27 cellular contexts compared by ENCODE assay signal in the genomic region with DNA sequence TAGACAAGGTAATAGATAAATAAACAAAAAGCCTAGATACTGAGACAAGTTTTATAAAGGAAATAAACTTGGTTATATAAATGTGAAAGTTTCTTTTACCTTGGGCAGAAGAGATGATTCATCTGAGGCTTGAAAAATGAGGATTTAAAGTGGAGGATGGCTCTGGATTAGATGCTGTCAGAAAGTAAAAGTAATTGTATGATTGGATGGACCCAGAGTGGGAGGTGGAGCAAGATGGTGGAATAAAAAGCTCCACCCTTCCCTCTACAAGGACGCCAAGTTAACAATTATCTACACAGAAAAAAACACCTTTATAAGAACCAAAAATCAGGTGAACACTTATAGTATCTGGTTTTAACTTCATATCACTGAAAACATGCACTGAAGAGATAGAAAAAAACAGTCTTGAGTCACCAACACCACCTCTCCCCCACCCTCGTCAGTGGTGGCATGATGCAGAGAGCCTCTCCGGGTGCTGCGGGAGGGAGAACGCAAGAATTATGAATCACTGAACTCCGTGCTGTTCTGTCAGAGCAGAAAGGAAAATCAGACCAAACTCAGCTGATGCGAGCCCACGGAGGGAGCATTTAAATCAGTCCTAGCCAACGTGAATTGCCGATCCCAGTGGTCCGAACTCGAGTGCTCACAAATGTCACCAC.
"Had no signal": no experiment of that assay in that cellular context is flagged by ENCODE, and none has a peak within 500 bp of the region (broad histone marks: within the 10 kb centered on the region; RNA-seq: fewer than 3 reads in every experiment).

No MANE protein-coding gene starts in this region.

- H3K4me1 Mint-ChIP-seq: activated naive CD8-positive, alpha-beta T cell treated with anti-CD3 and anti-CD28 coated beads, Interleukin-2, amount 10 ng/mL, durations not matched to agents 7 days and 5 days; immature natural killer cell had no signal

- ATAC-seq: left ventricle myocardium superior; natural killer cell treated with Interleukin-12 subunit alpha and Interleukin-12 subunit beta and Interleukin-15 and Interleukin-18, amount 100 ng/mL, for 72 hours; pancreas; psoas muscle; stimulated activated naive CD8-positive, alpha-beta T cell treated with anti-CD3 and anti-CD28 coated beads, Interleukin-15, Interleukin-2, amounts not matched to agents 100 U/mL and 50 U/mL, for 24 hours had no signal

- H3K27ac Mint-ChIP-seq: activated CD4-positive, alpha-beta memory T cell treated with anti-CD3 and anti-CD28 coated beads for 36 hours; activated naive CD4-positive, alpha-beta T cell treated with anti-CD3 and anti-CD28 coated beads for 36 hours; activated naive CD8-positive, alpha-beta T cell treated with anti-CD3 and anti-CD28 coated beads, Interleukin-2, amount 10 ng/mL, durations not matched to agents 7 days and 5 days; dendritic cell treated with granulocyte-macrophage colony-stimulating factor and Interleukin-4, amounts not matched to agents 40 ng/mL and 50 ng/mL, for 4 days; immature natural killer cell; mesothelial cell of epicardium; natural killer cell treated with Interleukin-12 subunit alpha and Interleukin-12 subunit beta and Interleukin-15 and Interleukin-18, amount 100 ng/mL, for 72 hours; T-helper 1 cell treated with Interleukin-12 subunit alpha and Interleukin-12 subunit beta and Interleukin-4 antibody, amounts not matched to agents 30 μg/mL and 1 μg/mL, for 36 hours had no signal

- H3K4me3 ChIP-seq: cardiac muscle cell, hepatocyte, pancreas, psoas muscle, right atrium auricular region, spleen, thyroid gland had no signal

- H3K4me3 Mint-ChIP-seq: activated CD4-positive, alpha-beta memory T cell treated with anti-CD3 and anti-CD28 coated beads for 36 hours; activated naive CD4-positive, alpha-beta T cell treated with anti-CD3 and anti-CD28 coated beads for 36 hours; activated naive CD8-positive, alpha-beta T cell treated with anti-CD3 and anti-CD28 coated beads, Interleukin-2, amount 10 ng/mL, durations not matched to agents 7 days and 5 days; dendritic cell treated with granulocyte-macrophage colony-stimulating factor and Interleukin-4, amounts not matched to agents 40 ng/mL and 50 ng/mL, for 4 days; immature natural killer cell; mesothelial cell of epicardium; natural killer cell treated with Interleukin-12 subunit alpha and Interleukin-12 subunit beta and Interleukin-15 and Interleukin-18, amount 100 ng/mL, for 72 hours; T-helper 1 cell treated with Interleukin-12 subunit alpha and Interleukin-12 subunit beta and Interleukin-4 antibody, amounts not matched to agents 30 μg/mL and 1 μg/mL, for 36 hours had no signal

- H3K36me3 ChIP-seq: cardiac muscle cell, pancreas, right atrium auricular region, spleen, thyroid gland had no signal

- H3K27ac ChIP-seq: cardiac muscle cell, hepatocyte, pancreas, psoas muscle, right atrium auricular region, spleen, thyroid gland had no signal

- H3K79me2 ChIP-seq: hepatocyte had no signal

- DNase-seq: activated CD4-positive, alpha-beta memory T cell treated with anti-CD3 and anti-CD28 coated beads for 36 hours; activated CD4-positive, alpha-beta T cell treated with anti-CD3 and anti-CD28 coated beads for 4 hours; activated CD4-positive, CD25-positive, alpha-beta regulatory T cell; activated effector memory CD4-positive, alpha-beta T cell treated with Interleukin-2 at 50 U/mL for 16 hours; activated naive CD4-positive, alpha-beta T cell treated with anti-CD3 and anti-CD28 coated beads for 36 hours; activated naive CD8-positive, alpha-beta T cell treated with anti-CD3 and anti-CD28 coated beads, Interleukin-2, amount 10 ng/mL, durations not matched to agents 7 days and 5 days; activated T-cell treated with anti-CD3 and anti-CD28 coated beads, Interleukin-2, amount 50 U/mL, for 48 hours; effector CD8-positive, alpha-beta T cell; erythroblast; foreskin melanocyte; immature natural killer cell; left ventricle myocardium superior; mammary epithelial cell; psoas muscle; spleen; stimulated activated CD4-positive, alpha-beta T cell treated with anti-CD3 and anti-CD28 coated beads, Interleukin-4, amount 100 ng/mL, for 1 hour; stimulated activated naive CD8-positive, alpha-beta T cell treated with anti-CD3 and anti-CD28 coated beads, Interleukin-15, Interleukin-2, amounts not matched to agents 100 U/mL and 50 U/mL, for 24 hours; T1000; thyroid gland had no signal

- H3K27me3 ChIP-seq: cardiac muscle cell, hepatocyte, right atrium auricular region, spleen, thyroid gland had no signal

- H3K9me3 ChIP-seq: pancreas, psoas muscle, thyroid gland had no signal

- H3K27me3 Mint-ChIP-seq: dendritic cell treated with granulocyte-macrophage colony-stimulating factor and Interleukin-4, amounts not matched to agents 40 ng/mL and 50 ng/mL, for 4 days had no signal

- FAIRE-seq: pancreas had no signal

- H3K4me1 ChIP-seq: pancreas, psoas muscle, right atrium auricular region, spleen, thyroid gland had no signal

- H3K4me2 ChIP-seq: hepatocyte had no signal

- H3K36me3 Mint-ChIP-seq: activated naive CD8-positive, alpha-beta T cell treated with anti-CD3 and anti-CD28 coated beads, Interleukin-2, amount 10 ng/mL, durations not matched to agents 7 days and 5 days had no signal

- H2AFZ ChIP-seq: hepatocyte had no signal
